In genomic region chr15:36901012-36901411, GRCh38 we compare ENCODE assay signal across 23 cellular contexts.
DNase-seq lines count a peak whose midpoint lies in the region; ATAC-seq, FAIRE-seq and TF ChIP-seq lines count a peak whose summit lies in the region.
"Had no signal": no experiment of that assay in that cellular context is flagged by ENCODE, and none has a peak within 500 bp of the region (broad histone marks: within the 10 kb centered on the region; RNA-seq: fewer than 3 reads in every experiment).

No MANE protein-coding gene starts in this region.

- intact Hi-C loops in Right ventricle myocardium inferior (cut with DNase I), result no loop called here
- intact Hi-C loops in left ventricle myocardium inferior (cut with micrococcal nuclease), result no loop called here

- H3K9me3 ChIP-seq in left ventricle myocardium inferior (replicated peaks), result no peaks in the 10 kb centered on the region
- H3K9me3 ChIP-seq in astrocyte (ENCODE audit: insufficient read depth, low read depth, low read length), result no peaks in the 10 kb centered on the region
- H3K9me3 ChIP-seq in neural progenitor cell (ENCODE audit: low read depth), result no peaks in the 10 kb centered on the region
- H3K9me3 ChIP-seq: Caco-2, MG63 had no signal

- H3K27me3 ChIP-seq in left ventricle myocardium inferior (ENCODE audit: low read depth) (no peaks in the 10 kb centered on the region), astrocyte (ENCODE audit: insufficient read depth, low read length) (no peaks in the 10 kb centered on the region), neural progenitor cell (peaks cover under 1% of the 10 kb centered on the region)
- H3K27me3 ChIP-seq: MG63 had no signal

- H3K79me2 ChIP-seq in astrocyte (ENCODE audit: insufficient read depth, low read length) (peaks cover 20% of the 10 kb centered on the region), neural progenitor cell (ENCODE audit: low read depth) (no peaks in the 10 kb centered on the region)

- H3K9ac ChIP-seq in astrocyte (ENCODE audit: low read length), result no peak overlapping the region
- H3K9ac ChIP-seq in neural progenitor cell, result no peak overlapping the region

- H2AFZ ChIP-seq in astrocyte (ENCODE audit: low read depth, low read length) (no peak overlapping the region), neural progenitor cell (replicated peaks) (no peak overlapping the region)
- H2AFZ ChIP-seq: PC-9 had no signal

- no peak for TF ChIP-seq CTCF in left ventricle myocardium inferior (IDR thresholded peaks at IDR 0.05; ENCODE audit: borderline replicate concordance)
- no peak for TF ChIP-seq CTCF in astrocyte (IDR thresholded peaks at IDR 0.05; ENCODE audit: insufficient read depth, low read depth, low read length)
- no peak for TF ChIP-seq CTCF in mesothelial cell of epicardium (IDR thresholded peaks at IDR 0.05; ENCODE audit: unreplicated experiment)
- TF ChIP-seq CTCF in type B pancreatic cell (conservative IDR thresholded peaks at IDR 0.05), result no peak
- TF ChIP-seq CTCF in neural progenitor cell (IDR thresholded peaks at IDR 0.05), result no peak

- no peaks in the 10 kb centered on the region for H3K9me3 Mint-ChIP-seq in astrocyte (ENCODE audit: unreplicated experiment)
- no peaks in the 10 kb centered on the region for H3K9me3 Mint-ChIP-seq in mesothelial cell of epicardium
- H3K9me3 Mint-ChIP-seq in type B pancreatic cell, result no peaks in the 10 kb centered on the region
- no peaks in the 10 kb centered on the region for H3K9me3 Mint-ChIP-seq in neural progenitor cell
- H3K9me3 Mint-ChIP-seq: CD8-positive, alpha-beta T cell had no signal

- H3K36me3 ChIP-seq in left ventricle myocardium inferior (peaks cover 5% of the 10 kb centered on the region), astrocyte (ENCODE audit: insufficient read depth, low read length) (peaks cover 3% of the 10 kb centered on the region), neural progenitor cell (no peaks in the 10 kb centered on the region)
- H3K36me3 ChIP-seq: MG63 had no signal

- H3F3A ChIP-seq in neural progenitor cell (ENCODE audit: low read depth), result peaks cover 37% of the 10 kb centered on the region

- H3K4me2 ChIP-seq in astrocyte (ENCODE audit: low read length), result no peak overlapping the region
- no peak overlapping the region for H3K4me2 ChIP-seq in neural progenitor cell
- H3K4me2 ChIP-seq: PC-9 had no signal

- H3K27ac Mint-ChIP-seq in astrocyte (ENCODE audit: unreplicated experiment), result no peak overlapping the region
- H3K27ac Mint-ChIP-seq in mesothelial cell of epicardium, result peak overlapping the region; percentile 90
- H3K27ac Mint-ChIP-seq in type B pancreatic cell, result peak overlapping the region; percentile 64
- H3K27ac Mint-ChIP-seq in neural progenitor cell, result no peak overlapping the region
- H3K27ac Mint-ChIP-seq: B cell; CD8-positive, alpha-beta T cell had no signal

- H3K4me3 Mint-ChIP-seq in astrocyte (ENCODE audit: unreplicated experiment) (no peak overlapping the region), mesothelial cell of epicardium (no peak overlapping the region), type B pancreatic cell (no peak overlapping the region), neural progenitor cell (no peak overlapping the region)
- H3K4me3 Mint-ChIP-seq: B cell; CD8-positive, alpha-beta T cell had no signal

- peaks cover 12% of the 10 kb centered on the region for H3K4me1 Mint-ChIP-seq in astrocyte (ENCODE audit: low read depth, unreplicated experiment)
- H3K4me1 Mint-ChIP-seq in mesothelial cell of epicardium, result peaks cover 59% of the 10 kb centered on the region
- peaks cover 46% of the 10 kb centered on the region for H3K4me1 Mint-ChIP-seq in type B pancreatic cell (ENCODE audit: unreplicated experiment)
- peaks cover 37% of the 10 kb centered on the region for H3K4me1 Mint-ChIP-seq in neural progenitor cell
- H3K4me1 Mint-ChIP-seq: B cell had no signal

- H3K27ac ChIP-seq in left ventricle myocardium inferior (replicated peaks) (no peak overlapping the region), astrocyte (ENCODE audit: low read depth, low read length) (no peak overlapping the region), neural progenitor cell (no peak overlapping the region)
- H3K27ac ChIP-seq: 22Rv1, C4-2B, PC-9 had no signal

- H3K4me3 ChIP-seq in left ventricle myocardium inferior (no peak overlapping the region), astrocyte (ENCODE audit: insufficient read depth, low read depth, low read length) (no peak overlapping the region), neural progenitor cell (no peak overlapping the region)
- H3K4me3 ChIP-seq: MG63, PC-9 had no signal

- peaks cover 3% of the 10 kb centered on the region for H3K36me3 Mint-ChIP-seq in astrocyte (ENCODE audit: low read depth, unreplicated experiment)
- no peaks in the 10 kb centered on the region for H3K36me3 Mint-ChIP-seq in mesothelial cell of epicardium
- peaks cover 12% of the 10 kb centered on the region for H3K36me3 Mint-ChIP-seq in type B pancreatic cell
- no peaks in the 10 kb centered on the region for H3K36me3 Mint-ChIP-seq in neural progenitor cell
- H3K36me3 Mint-ChIP-seq: CD8-positive, alpha-beta T cell had no signal

- peak; percentile 5 for FAIRE-seq in astrocyte (lab: Jason Lieb, UNC)
- FAIRE-seq: HTR-8/SVneo had no signal

- H3K4me1 ChIP-seq in left ventricle myocardium inferior, result peaks cover 68% of the 10 kb centered on the region
- peaks cover 3% of the 10 kb centered on the region for H3K4me1 ChIP-seq in astrocyte (ENCODE audit: insufficient read depth, low read length)
- peaks cover 72% of the 10 kb centered on the region for H3K4me1 ChIP-seq in neural progenitor cell

- peaks cover 40% of the 10 kb centered on the region for H4K20me1 ChIP-seq in astrocyte (ENCODE audit: insufficient read depth, low read length)
- H4K20me1 ChIP-seq in neural progenitor cell (ENCODE audit: low read depth), result peaks cover 32% of the 10 kb centered on the region

- ATAC-seq in Right ventricle myocardium inferior, result peak; percentile 37
- ATAC-seq: CD8-positive, alpha-beta T cell had no signal

- DNase-seq in Right ventricle myocardium inferior (ENCODE audit: missing footprints), result no peak
- DNase-seq in left ventricle myocardium inferior, result no peak
- no peak for DNase-seq in astrocyte (ENCODE audit: low read depth)
- DNase-seq in mesothelial cell of epicardium (ENCODE audit: low spot score in 2 of 2, unreplicated experiment in 2 of 2), result no peak
- DNase-seq in type B pancreatic cell (ENCODE audit: extremely low spot score, unreplicated experiment), result no peak
- no peak for DNase-seq in neural progenitor cell (ENCODE audit: low spot score)
- no peak for DNase-seq in NCI-H345 (lab: John Stamatoyannopoulos, UW)
- DNase-seq: Caco-2; CD8-positive, alpha-beta T cell; GOT3; HCEC 1CT; KBM-7; MG63; NCI-H1105 treated with DMSO at 0.1 percent for 48 hours; NCI-H2029; NCI-H526 treated with DMSO at 0.1 percent for 48 hours; PC-9; RPMI8226; SHP77 treated with DMSO at 0.1 percent for 48 hours had no signal

- H3K27me3 Mint-ChIP-seq in astrocyte (ENCODE audit: low read depth, unreplicated experiment) (peaks cover 10% of the 10 kb centered on the region), mesothelial cell of epicardium (ENCODE audit: low read depth) (no peaks in the 10 kb centered on the region), type B pancreatic cell (no peaks in the 10 kb centered on the region), neural progenitor cell (ENCODE audit: insufficient read depth, low read depth) (peaks cover 8% of the 10 kb centered on the region)

Comparison
In these comparisons a context has a peak if more than half of its experiments do, and no peak if none do; other contexts are left out.
1. H3K27ac Mint-ChIP-seq: peak in mesothelial cell of epicardium (single experiment) and type B pancreatic cell (single experiment); none in astrocyte (single experiment) and neural progenitor cell (single experiment).